7 cellular contexts compared by ENCODE assay signal in genomic region chr15:63288778-63289378, GRCh38.
DNase-seq lines count a peak whose midpoint lies in the region; ATAC-seq, FAIRE-seq and TF ChIP-seq lines count a peak whose summit lies in the region.

No MANE protein-coding gene starts in this region.

- H3K9me3 Mint-ChIP-seq in nephron = no peaks in the 10 kb centered on the region

- ATAC-seq in stimulated activated naive CD8-positive, alpha-beta T cell treated with anti-CD3 and anti-CD28 coated beads, Interleukin-15, Interleukin-2, amounts not matched to agents 100 U/mL and 50 U/mL, for 24 hours = no peak
- ATAC-seq in HG03342 (IDR thresholded peaks at IDR 0.05; ENCODE audit: unreplicated experiment) = no peak

- peaks cover 9% of the 10 kb centered on the region for H3K36me3 Mint-ChIP-seq in nephron (ENCODE audit: low read depth)

- no peak overlapping the region for H3K4me3 ChIP-seq in epithelial cell of esophagus (ENCODE audit: low read length)

- H3K27me3 Mint-ChIP-seq in nephron (ENCODE audit: low read depth) = no peaks in the 10 kb centered on the region

- H3K4me1 Mint-ChIP-seq in nephron = peaks cover 4% of the 10 kb centered on the region

- FAIRE-seq in G401.6 (lab: Jason Lieb, UNC) = peak; percentile 97

- TF ChIP-seq CTCF in LNCAP (IDR thresholded peaks at IDR 0.05) = peak; percentile 81
- peak; percentile 59 for TF ChIP-seq CTCF in epithelial cell of esophagus (IDR thresholded peaks at IDR 0.05; ENCODE audit: insufficient read depth, low read depth, low read length, missing control alignments)
- peak; percentile 78 to 80 (median 79) for TF ChIP-seq CTCF in nephron (IDR thresholded peaks at IDR 0.05; ENCODE audit: unreplicated experiment in 3 of 3)

- H3K4me3 Mint-ChIP-seq in nephron = no peak overlapping the region

- DNase-seq in SHP77 treated with DMSO at 0.1 percent for 48 hours (lab: John Stamatoyannopoulos, UW) = peak; percentile 9
- DNase-seq in epithelial cell of esophagus (ENCODE audit: low read depth) = peak; percentile 61
- no peak for DNase-seq in stimulated activated naive CD8-positive, alpha-beta T cell treated with anti-CD3 and anti-CD28 coated beads, Interleukin-15, Interleukin-2, amounts not matched to agents 100 U/mL and 50 U/mL, for 24 hours

- no peak overlapping the region for H3K27ac Mint-ChIP-seq in nephron
